ENCODE assay signal across 8 cellular contexts in genomic region chr3:109336272-109336957, GRCh38. TPM values are rescaled to one million over a fixed set of nuclear protein-coding genes. Genes with fewer than 3 reads are reported as not detected.
DNase-seq lines count a peak whose midpoint lies in the region; ATAC-seq and TF ChIP-seq lines count a peak whose summit lies in the region.

No MANE protein-coding gene starts in this region.

- H3K27me3 Mint-ChIP-seq in type B pancreatic cell, result peaks cover 24% of the 10 kb centered on the region

- TF ChIP-seq CTCF in dorsolateral prefrontal cortex (IDR thresholded peaks at IDR 0.05 in 54 of 56, conservative IDR thresholded peaks at IDR 0.05 in 2 of 56; ENCODE audit: low read depth in 1 of 56, partially characterized antibody in 56 of 56) (no peak), type B pancreatic cell (conservative IDR thresholded peaks at IDR 0.05) (no peak)

- H3K4me1 ChIP-seq in muscle layer of duodenum (ENCODE audit: control insufficient read depth in 1 of 2, insufficient read depth in 2 of 2, low read length in 2 of 2), result peaks cover 0 to 3% of the 10 kb centered on the region in 2 donors

- DNase-seq in Right ventricle myocardium superior (no peak), cardiac septum (ENCODE audit: low spot score) (no peak), dorsolateral prefrontal cortex (no peak), type B pancreatic cell (ENCODE audit: extremely low spot score, unreplicated experiment) (no peak), ureter (ENCODE audit: low spot score) (no peak), T-helper 9 cell (no peak)

- intact Hi-C loops in Right ventricle myocardium superior (cut with DNase I) (no loop called here), cardiac septum (cut with DNase I) (no loop called here), dorsolateral prefrontal cortex (cut with DNase I) (no loop called here)

- H3K27me3 ChIP-seq in dorsolateral prefrontal cortex (peaks cover 0 to 25% (median 0%) of the 10 kb centered on the region in 45 donors), muscle layer of duodenum (ENCODE audit: low read depth, low read length) (no peaks in the 10 kb centered on the region)

- H3K4me3 ChIP-seq in dorsolateral prefrontal cortex, result peak overlapping the region in 49 of 59 donors; percentile 1 to 62 (median 29)
- peak overlapping the region; percentile 57 to 68 for H3K4me3 ChIP-seq in muscle layer of duodenum (ENCODE audit: low read depth in 1 of 2, low read length in 2 of 2)

- H3K27ac Mint-ChIP-seq in type B pancreatic cell, result peak overlapping the region; percentile 33

- no peaks in the 10 kb centered on the region for H3K36me3 Mint-ChIP-seq in type B pancreatic cell

- H3K36me3 ChIP-seq in muscle layer of duodenum (ENCODE audit: control insufficient read depth in 1 of 2, insufficient read depth in 2 of 2, low read length in 2 of 2), result no peaks in the 10 kb centered on the region

- H3K4me1 Mint-ChIP-seq in type B pancreatic cell (ENCODE audit: unreplicated experiment), result peaks cover 10% of the 10 kb centered on the region

- no peak overlapping the region for H3K27ac ChIP-seq in dorsolateral prefrontal cortex
- no peak overlapping the region for H3K27ac ChIP-seq in muscle layer of duodenum (ENCODE audit: low read length)

- H3K9me3 ChIP-seq in muscle layer of duodenum (ENCODE audit: control insufficient read depth in 1 of 2, low read length in 2 of 2), result no peaks in the 10 kb centered on the region

- peak overlapping the region; percentile 84 for H3K4me3 Mint-ChIP-seq in type B pancreatic cell

- ATAC-seq in Right ventricle myocardium superior (ENCODE audit: poor library complexity), result peak; percentile 43
- ATAC-seq in GM19397 (IDR thresholded peaks at IDR 0.05; ENCODE audit: unreplicated experiment), result no peak

- no peaks in the 10 kb centered on the region for H3K9me3 Mint-ChIP-seq in type B pancreatic cell

RNA-seq across cellular contexts. Expression of gene DPPA4, which starts 0.9 kb away (rescaled TPM):
- total RNA-seq in Right ventricle myocardium superior, result not detected
- not detected for total RNA-seq in cardiac septum
- total RNA-seq in dorsolateral prefrontal cortex, result 1 to 10 TPM in 1 of 120 experiments, under 1 TPM in 10, not detected in 109; 0.23 to 1.0 (median 0.44) TPM
- 1.5 and 14.9 TPM in 2 replicates for total RNA-seq in type B pancreatic cell (ENCODE audit: low replicate concordance)
- 0.55 TPM for total RNA-seq in ureter

RNA-seq across cellular contexts. Expression of gene DPPA2, which starts 20.1 kb away (rescaled TPM):
- total RNA-seq in Right ventricle myocardium superior (not detected), cardiac septum (not detected), dorsolateral prefrontal cortex (not detected), type B pancreatic cell (ENCODE audit: low replicate concordance) (0.36 TPM in 1 of 2 replicates, not detected in the other), ureter (not detected)
